In genomic region chr1:167617100-167617949, GRCh38 we compare ENCODE assay signal across 8 cellular contexts. TPM values are rescaled to one million over a fixed set of nuclear protein-coding genes. Genes with fewer than 3 reads are reported as not detected.
DNase-seq lines count a peak whose midpoint lies in the region; ATAC-seq and TF ChIP-seq lines count a peak whose summit lies in the region.

No MANE protein-coding gene starts in this region.

- peaks cover 5% of the 10 kb centered on the region for H3K9me3 Mint-ChIP-seq in neural crest cell

- H3K4me3 ChIP-seq in RWPE2 (ENCODE audit: severe bottlenecking) (no peak overlapping the region), epithelial cell of esophagus (ENCODE audit: low read length) (no peak overlapping the region)

- H3K36me3 Mint-ChIP-seq in neural crest cell (ENCODE audit: low read depth), result no peaks in the 10 kb centered on the region

- H3K27me3 Mint-ChIP-seq in neural crest cell (ENCODE audit: low read depth), result no peaks in the 10 kb centered on the region

- no peaks in the 10 kb centered on the region for H3K27me3 ChIP-seq in RWPE2 (ENCODE audit: insufficient read depth, poor library complexity, severe bottlenecking)

- no peak for DNase-seq in RWPE2 (ENCODE audit: low spot score)
- DNase-seq in epithelial cell of esophagus (ENCODE audit: low read depth), result peak; percentile 95
- no peak for DNase-seq in neural crest cell (ENCODE audit: low read depth, low spot score)
- no peak for DNase-seq in NCI-H128 (lab: John Stamatoyannopoulos, UW; ENCODE audit: unreplicated experiment)
- DNase-seq in NCI-H2196 treated with DMSO at 0.1 percent for 48 hours (lab: John Stamatoyannopoulos, UW; ENCODE audit: unreplicated experiment), result no peak
- no peak for DNase-seq in NCI-H774 (lab: John Stamatoyannopoulos, UW)

- peaks cover 12% of the 10 kb centered on the region for H3K4me1 ChIP-seq in RWPE2 (ENCODE audit: insufficient read depth, poor library complexity, severe bottlenecking)

- peaks cover 42% of the 10 kb centered on the region for H3K4me1 Mint-ChIP-seq in neural crest cell

- ATAC-seq in GM18858 (IDR thresholded peaks at IDR 0.05; ENCODE audit: unreplicated experiment) (peak; percentile 45), HG02885 (IDR thresholded peaks at IDR 0.05; ENCODE audit: poor library complexity, unreplicated experiment) (peak; percentile 84), RWPE2 (ENCODE audit: low read depth) (peak; percentile 88)

- peaks cover 8% of the 10 kb centered on the region for H3K9me3 ChIP-seq in RWPE2 (ENCODE audit: severe bottlenecking)

- peak overlapping the region; percentile 44 for H3K27ac Mint-ChIP-seq in neural crest cell (ENCODE audit: unreplicated experiment)

- no peak for TF ChIP-seq CTCF in RWPE2 (IDR thresholded peaks at IDR 0.05; ENCODE audit: poor library complexity, severe bottlenecking)
- TF ChIP-seq CTCF in epithelial cell of esophagus (IDR thresholded peaks at IDR 0.05; ENCODE audit: insufficient read depth, low read depth, low read length, missing control alignments), result no peak
- no peak for TF ChIP-seq CTCF in neural crest cell (conservative IDR thresholded peaks at IDR 0.05)

- no peak overlapping the region for H3K4me3 Mint-ChIP-seq in neural crest cell

- H3K27ac ChIP-seq in RWPE2 (ENCODE audit: poor library complexity, severe bottlenecking), result peak overlapping the region; percentile 64

- no peaks in the 10 kb centered on the region for H3K36me3 ChIP-seq in RWPE2 (ENCODE audit: low read depth)

RNA-seq across cellular contexts. Expression of gene RCSD1, which starts 12.7 kb away (rescaled TPM):
- total RNA-seq in neural crest cell, result 2.3 and 3.0 TPM in 2 replicates
